Comparison of ENCODE assay signal across 1 cellular context in the genomic region with DNA sequence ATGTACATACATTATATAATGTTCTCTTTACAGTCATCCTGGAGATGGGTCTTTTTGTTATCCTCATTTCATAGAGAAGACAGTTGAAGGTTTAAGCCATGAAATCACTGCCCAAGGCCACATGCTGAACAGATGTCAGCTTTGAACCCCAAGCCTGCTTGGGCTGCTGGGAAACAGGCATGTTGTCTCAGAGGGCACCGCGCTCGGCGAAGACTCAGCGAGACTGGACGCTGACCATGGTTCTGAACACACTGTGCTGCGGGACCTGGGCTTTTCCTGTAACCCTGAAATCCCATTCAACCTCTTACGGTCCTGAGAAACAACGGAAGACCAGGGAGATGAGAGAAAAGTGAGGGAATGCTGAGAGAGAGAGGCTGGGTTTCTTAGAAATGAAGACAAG.
TF ChIP-seq lines count a peak whose summit lies in the region.

No MANE protein-coding gene starts in this region.

TF ChIP-seq in HepG2, 621 proteins besides CTCF, POLR2A, EP300 and RAD21 (continued from another document and continues in another):
- TF ChIP-seq, protein P1, sequence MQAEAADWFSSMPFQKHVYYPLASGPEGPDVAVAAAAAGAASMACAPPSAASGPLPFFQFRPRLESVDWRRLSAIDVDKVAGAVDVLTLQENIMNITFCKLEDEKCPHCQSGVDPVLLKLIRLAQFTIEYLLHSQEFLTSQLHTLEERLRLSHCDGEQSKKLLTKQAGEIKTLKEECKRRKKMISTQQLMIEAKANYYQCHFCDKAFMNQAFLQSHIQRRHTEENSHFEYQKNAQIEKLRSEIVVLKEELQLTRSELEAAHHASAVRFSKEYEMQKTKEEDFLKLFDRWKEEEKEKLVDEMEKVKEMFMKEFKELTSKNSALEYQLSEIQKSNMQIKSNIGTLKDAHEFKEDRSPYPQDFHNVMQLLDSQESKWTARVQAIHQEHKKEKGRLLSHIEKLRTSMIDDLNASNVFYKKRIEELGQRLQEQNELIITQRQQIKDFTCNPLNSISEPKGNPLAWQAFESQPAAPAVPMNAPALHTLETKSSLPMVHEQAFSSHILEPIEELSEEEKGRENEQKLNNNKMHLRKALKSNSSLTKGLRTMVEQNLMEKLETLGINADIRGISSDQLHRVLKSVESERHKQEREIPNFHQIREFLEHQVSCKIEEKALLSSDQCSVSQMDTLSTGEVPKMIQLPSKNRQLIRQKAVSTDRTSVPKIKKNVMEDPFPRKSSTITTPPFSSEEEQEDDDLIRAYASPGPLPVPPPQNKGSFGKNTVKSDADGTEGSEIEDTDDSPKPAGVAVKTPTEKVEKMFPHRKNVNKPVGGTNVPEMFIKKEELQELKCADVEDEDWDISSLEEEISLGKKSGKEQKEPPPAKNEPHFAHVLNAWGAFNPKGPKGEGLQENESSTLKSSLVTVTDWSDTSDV (CRISPR knock-in tag; IDR thresholded peaks at IDR 0.05): no peak
- no peak for TF ChIP-seq HNRNPLL (IDR thresholded peaks at IDR 0.05; ENCODE audit: low read depth, low read length, poor library complexity, severe bottlenecking)
- peak; percentile 60; the same call in 1 of the 2 replicates for TF ChIP-seq ZNF563 (CRISPR knock-in tag; IDR thresholded peaks at IDR 0.05)
- TF ChIP-seq, protein P2, sequence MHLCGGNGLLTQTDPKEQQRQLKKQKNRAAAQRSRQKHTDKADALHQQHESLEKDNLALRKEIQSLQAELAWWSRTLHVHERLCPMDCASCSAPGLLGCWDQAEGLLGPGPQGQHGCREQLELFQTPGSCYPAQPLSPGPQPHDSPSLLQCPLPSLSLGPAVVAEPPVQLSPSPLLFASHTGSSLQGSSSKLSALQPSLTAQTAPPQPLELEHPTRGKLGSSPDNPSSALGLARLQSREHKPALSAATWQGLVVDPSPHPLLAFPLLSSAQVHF (CRISPR knock-in tag; IDR thresholded peaks at IDR 0.05): no peak
- no peak for TF ChIP-seq PLRG1 (conservative IDR thresholded peaks at IDR 0.05)
- TF ChIP-seq ZNF180 (CRISPR knock-in tag; IDR thresholded peaks at IDR 0.05; ENCODE audit: borderline replicate concordance, low read depth): no peak
- peak; percentile 83; the same call in 1 of the 2 replicates for TF ChIP-seq ZNF256 (CRISPR knock-in tag; conservative IDR thresholded peaks at IDR 0.05)
- TF ChIP-seq, protein P3, sequence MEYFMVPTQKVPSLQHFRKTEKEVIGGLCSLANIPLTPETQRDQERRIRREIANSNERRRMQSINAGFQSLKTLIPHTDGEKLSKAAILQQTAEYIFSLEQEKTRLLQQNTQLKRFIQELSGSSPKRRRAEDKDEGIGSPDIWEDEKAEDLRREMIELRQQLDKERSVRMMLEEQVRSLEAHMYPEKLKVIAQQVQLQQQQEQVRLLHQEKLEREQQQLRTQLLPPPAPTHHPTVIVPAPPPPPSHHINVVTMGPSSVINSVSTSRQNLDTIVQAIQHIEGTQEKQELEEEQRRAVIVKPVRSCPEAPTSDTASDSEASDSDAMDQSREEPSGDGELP (IDR thresholded peaks at IDR 0.05; ENCODE audit: borderline replicate concordance, low read depth): no peak
- peak; percentile 71; the same call in 1 of the 2 replicates for TF ChIP-seq GPN1 (CRISPR knock-in tag; IDR thresholded peaks at IDR 0.05; ENCODE audit: borderline replicate concordance)
- TF ChIP-seq ZNF510 (CRISPR knock-in tag; IDR thresholded peaks at IDR 0.05; ENCODE audit: low read depth): no peak
- TF ChIP-seq TP53 (CRISPR knock-in tag; conservative IDR thresholded peaks at IDR 0.05): no peak
- no peak for TF ChIP-seq ESRRA (CRISPR knock-in tag; IDR thresholded peaks at IDR 0.05; ENCODE audit: low read depth)
- no peak for TF ChIP-seq ZNF121 (CRISPR knock-in tag; IDR thresholded peaks at IDR 0.05)
- no peak for TF ChIP-seq SIX1 (CRISPR knock-in tag; IDR thresholded peaks at IDR 0.05; ENCODE audit: borderline replicate concordance)
- no peak for TF ChIP-seq ATF1 (CRISPR knock-in tag; IDR thresholded peaks at IDR 0.05)
- TF ChIP-seq NR2F6 (IDR thresholded peaks at IDR 0.05): no peak
- TF ChIP-seq NR2F6 (CRISPR knock-in tag; IDR thresholded peaks at IDR 0.05): peak; percentile 46; the same call in 1 of the 2 replicates
- no peak for TF ChIP-seq ZNF292 (CRISPR knock-in tag; IDR thresholded peaks at IDR 0.05; ENCODE audit: borderline replicate concordance, low read depth)
- TF ChIP-seq RFX3 (CRISPR knock-in tag; IDR thresholded peaks at IDR 0.05): no peak
- 0 out of 2 replicates have a peak, but pooled peaks have one; percentile 43 for TF ChIP-seq ZNF12 (CRISPR knock-in tag; IDR thresholded peaks at IDR 0.05)
- no peak for TF ChIP-seq RAD51 (IDR thresholded peaks at IDR 0.05; ENCODE audit: borderline replicate concordance)
- peak; percentile 66; the same call in 1 of the 2 replicates for TF ChIP-seq ZMAT3 (CRISPR knock-in tag; conservative IDR thresholded peaks at IDR 0.05)
- peak; percentile 28; the same call in 1 of the 2 replicates for TF ChIP-seq ZMYM4 (CRISPR knock-in tag; IDR thresholded peaks at IDR 0.05)
- no peak for TF ChIP-seq ZNF432 (CRISPR knock-in tag; IDR thresholded peaks at IDR 0.05; ENCODE audit: borderline replicate concordance)
- TF ChIP-seq, protein P4, sequence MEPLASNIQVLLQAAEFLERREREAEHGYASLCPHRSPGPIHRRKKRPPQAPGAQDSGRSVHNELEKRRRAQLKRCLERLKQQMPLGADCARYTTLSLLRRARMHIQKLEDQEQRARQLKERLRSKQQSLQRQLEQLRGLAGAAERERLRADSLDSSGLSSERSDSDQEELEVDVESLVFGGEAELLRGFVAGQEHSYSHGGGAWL (CRISPR knock-in tag; IDR thresholded peaks at IDR 0.05): peak; percentile 88; the same call in 1 of the 2 replicates
- no peak for TF ChIP-seq PAX8 (CRISPR knock-in tag; IDR thresholded peaks at IDR 0.05; ENCODE audit: borderline replicate concordance)
- TF ChIP-seq ONECUT2 (CRISPR knock-in tag; IDR thresholded peaks at IDR 0.05): peak; percentile 44; the same call in 1 of the 2 replicates
- TF ChIP-seq, protein P5, sequence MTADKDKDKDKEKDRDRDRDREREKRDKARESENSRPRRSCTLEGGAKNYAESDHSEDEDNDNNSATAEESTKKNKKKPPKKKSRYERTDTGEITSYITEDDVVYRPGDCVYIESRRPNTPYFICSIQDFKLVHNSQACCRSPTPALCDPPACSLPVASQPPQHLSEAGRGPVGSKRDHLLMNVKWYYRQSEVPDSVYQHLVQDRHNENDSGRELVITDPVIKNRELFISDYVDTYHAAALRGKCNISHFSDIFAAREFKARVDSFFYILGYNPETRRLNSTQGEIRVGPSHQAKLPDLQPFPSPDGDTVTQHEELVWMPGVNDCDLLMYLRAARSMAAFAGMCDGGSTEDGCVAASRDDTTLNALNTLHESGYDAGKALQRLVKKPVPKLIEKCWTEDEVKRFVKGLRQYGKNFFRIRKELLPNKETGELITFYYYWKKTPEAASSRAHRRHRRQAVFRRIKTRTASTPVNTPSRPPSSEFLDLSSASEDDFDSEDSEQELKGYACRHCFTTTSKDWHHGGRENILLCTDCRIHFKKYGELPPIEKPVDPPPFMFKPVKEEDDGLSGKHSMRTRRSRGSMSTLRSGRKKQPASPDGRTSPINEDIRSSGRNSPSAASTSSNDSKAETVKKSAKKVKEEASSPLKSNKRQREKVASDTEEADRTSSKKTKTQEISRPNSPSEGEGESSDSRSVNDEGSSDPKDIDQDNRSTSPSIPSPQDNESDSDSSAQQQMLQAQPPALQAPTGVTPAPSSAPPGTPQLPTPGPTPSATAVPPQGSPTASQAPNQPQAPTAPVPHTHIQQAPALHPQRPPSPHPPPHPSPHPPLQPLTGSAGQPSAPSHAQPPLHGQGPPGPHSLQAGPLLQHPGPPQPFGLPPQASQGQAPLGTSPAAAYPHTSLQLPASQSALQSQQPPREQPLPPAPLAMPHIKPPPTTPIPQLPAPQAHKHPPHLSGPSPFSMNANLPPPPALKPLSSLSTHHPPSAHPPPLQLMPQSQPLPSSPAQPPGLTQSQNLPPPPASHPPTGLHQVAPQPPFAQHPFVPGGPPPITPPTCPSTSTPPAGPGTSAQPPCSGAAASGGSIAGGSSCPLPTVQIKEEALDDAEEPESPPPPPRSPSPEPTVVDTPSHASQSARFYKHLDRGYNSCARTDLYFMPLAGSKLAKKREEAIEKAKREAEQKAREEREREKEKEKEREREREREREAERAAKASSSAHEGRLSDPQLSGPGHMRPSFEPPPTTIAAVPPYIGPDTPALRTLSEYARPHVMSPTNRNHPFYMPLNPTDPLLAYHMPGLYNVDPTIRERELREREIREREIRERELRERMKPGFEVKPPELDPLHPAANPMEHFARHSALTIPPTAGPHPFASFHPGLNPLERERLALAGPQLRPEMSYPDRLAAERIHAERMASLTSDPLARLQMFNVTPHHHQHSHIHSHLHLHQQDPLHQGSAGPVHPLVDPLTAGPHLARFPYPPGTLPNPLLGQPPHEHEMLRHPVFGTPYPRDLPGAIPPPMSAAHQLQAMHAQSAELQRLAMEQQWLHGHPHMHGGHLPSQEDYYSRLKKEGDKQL (CRISPR knock-in tag; IDR thresholded peaks at IDR 0.05; ENCODE audit: low read depth): no peak
- TF ChIP-seq, protein P6, sequence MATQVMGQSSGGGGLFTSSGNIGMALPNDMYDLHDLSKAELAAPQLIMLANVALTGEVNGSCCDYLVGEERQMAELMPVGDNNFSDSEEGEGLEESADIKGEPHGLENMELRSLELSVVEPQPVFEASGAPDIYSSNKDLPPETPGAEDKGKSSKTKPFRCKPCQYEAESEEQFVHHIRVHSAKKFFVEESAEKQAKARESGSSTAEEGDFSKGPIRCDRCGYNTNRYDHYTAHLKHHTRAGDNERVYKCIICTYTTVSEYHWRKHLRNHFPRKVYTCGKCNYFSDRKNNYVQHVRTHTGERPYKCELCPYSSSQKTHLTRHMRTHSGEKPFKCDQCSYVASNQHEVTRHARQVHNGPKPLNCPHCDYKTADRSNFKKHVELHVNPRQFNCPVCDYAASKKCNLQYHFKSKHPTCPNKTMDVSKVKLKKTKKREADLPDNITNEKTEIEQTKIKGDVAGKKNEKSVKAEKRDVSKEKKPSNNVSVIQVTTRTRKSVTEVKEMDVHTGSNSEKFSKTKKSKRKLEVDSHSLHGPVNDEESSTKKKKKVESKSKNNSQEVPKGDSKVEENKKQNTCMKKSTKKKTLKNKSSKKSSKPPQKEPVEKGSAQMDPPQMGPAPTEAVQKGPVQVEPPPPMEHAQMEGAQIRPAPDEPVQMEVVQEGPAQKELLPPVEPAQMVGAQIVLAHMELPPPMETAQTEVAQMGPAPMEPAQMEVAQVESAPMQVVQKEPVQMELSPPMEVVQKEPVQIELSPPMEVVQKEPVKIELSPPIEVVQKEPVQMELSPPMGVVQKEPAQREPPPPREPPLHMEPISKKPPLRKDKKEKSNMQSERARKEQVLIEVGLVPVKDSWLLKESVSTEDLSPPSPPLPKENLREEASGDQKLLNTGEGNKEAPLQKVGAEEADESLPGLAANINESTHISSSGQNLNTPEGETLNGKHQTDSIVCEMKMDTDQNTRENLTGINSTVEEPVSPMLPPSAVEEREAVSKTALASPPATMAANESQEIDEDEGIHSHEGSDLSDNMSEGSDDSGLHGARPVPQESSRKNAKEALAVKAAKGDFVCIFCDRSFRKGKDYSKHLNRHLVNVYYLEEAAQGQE (IDR thresholded peaks at IDR 0.05; ENCODE audit: borderline replicate concordance in 1 of 2, low read depth in 1 of 2, low read length in 2 of 2): peak; percentile 99
- TF ChIP-seq, protein P7, sequence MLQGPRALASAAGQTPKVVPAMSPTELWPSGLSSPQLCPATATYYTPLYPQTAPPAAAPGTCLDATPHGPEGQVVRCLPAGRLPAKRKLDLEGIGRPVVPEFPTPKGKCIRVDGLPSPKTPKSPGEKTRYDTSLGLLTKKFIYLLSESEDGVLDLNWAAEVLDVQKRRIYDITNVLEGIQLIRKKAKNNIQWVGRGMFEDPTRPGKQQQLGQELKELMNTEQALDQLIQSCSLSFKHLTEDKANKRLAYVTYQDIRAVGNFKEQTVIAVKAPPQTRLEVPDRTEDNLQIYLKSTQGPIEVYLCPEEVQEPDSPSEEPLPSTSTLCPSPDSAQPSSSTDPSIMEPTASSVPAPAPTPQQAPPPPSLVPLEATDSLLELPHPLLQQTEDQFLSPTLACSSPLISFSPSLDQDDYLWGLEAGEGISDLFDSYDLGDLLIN (CRISPR knock-in tag; IDR thresholded peaks at IDR 0.05; ENCODE audit: borderline replicate concordance): peak; percentile 54; the same call in 1 of the 2 replicates
- TF ChIP-seq JUNB (CRISPR knock-in tag; IDR thresholded peaks at IDR 0.05; ENCODE audit: borderline replicate concordance): no peak
- TF ChIP-seq ZNF33A (CRISPR knock-in tag; IDR thresholded peaks at IDR 0.05; ENCODE audit: borderline replicate concordance): no peak
- TF ChIP-seq ISX (CRISPR knock-in tag; conservative IDR thresholded peaks at IDR 0.05): peak; percentile 84; the same call in 1 of the 2 replicates
- TF ChIP-seq NAIF1 (CRISPR knock-in tag; IDR thresholded peaks at IDR 0.05; ENCODE audit: borderline replicate concordance): no peak
- TF ChIP-seq ZNF382 (CRISPR knock-in tag; IDR thresholded peaks at IDR 0.05; ENCODE audit: borderline replicate concordance): no peak
- no peak for TF ChIP-seq ZNF329 (CRISPR knock-in tag; IDR thresholded peaks at IDR 0.05; ENCODE audit: low read depth)
- TF ChIP-seq ZNF878 (CRISPR knock-in tag; IDR thresholded peaks at IDR 0.05): 0 out of 2 replicates have a peak, but pooled peaks have one; percentile 31
- no peak for TF ChIP-seq MZF1 (CRISPR knock-in tag; IDR thresholded peaks at IDR 0.05; ENCODE audit: borderline replicate concordance)
- TF ChIP-seq, protein P8, sequence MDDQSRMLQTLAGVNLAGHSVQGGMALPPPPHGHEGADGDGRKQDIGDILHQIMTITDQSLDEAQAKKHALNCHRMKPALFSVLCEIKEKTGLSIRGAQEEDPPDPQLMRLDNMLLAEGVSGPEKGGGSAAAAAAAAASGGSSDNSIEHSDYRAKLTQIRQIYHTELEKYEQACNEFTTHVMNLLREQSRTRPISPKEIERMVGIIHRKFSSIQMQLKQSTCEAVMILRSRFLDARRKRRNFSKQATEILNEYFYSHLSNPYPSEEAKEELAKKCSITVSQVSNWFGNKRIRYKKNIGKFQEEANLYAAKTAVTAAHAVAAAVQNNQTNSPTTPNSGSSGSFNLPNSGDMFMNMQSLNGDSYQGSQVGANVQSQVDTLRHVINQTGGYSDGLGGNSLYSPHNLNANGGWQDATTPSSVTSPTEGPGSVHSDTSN (CRISPR knock-in tag; IDR thresholded peaks at IDR 0.05; ENCODE audit: borderline replicate concordance): no peak; the same call in 1 of the 2 replicates
- TF ChIP-seq ZNF260 (CRISPR knock-in tag; IDR thresholded peaks at IDR 0.05; ENCODE audit: borderline replicate concordance, low read depth): no peak
- TF ChIP-seq SCMH1 (CRISPR knock-in tag; IDR thresholded peaks at IDR 0.05; ENCODE audit: borderline replicate concordance): no peak
- TF ChIP-seq HOXA5 (CRISPR knock-in tag; IDR thresholded peaks at IDR 0.05): peak; percentile 92
- TF ChIP-seq MXI1 (IDR thresholded peaks at IDR 0.05; ENCODE audit: borderline replicate concordance, low read depth, low read length): peak; percentile 68; the same call in 2 of the 3 replicates
- TF ChIP-seq ZNF253 (CRISPR knock-in tag; IDR thresholded peaks at IDR 0.05; ENCODE audit: borderline replicate concordance): no peak
- no peak for TF ChIP-seq TBL1XR1 (IDR thresholded peaks at IDR 0.05; ENCODE audit: borderline replicate concordance, low read length, partially characterized antibody)
- TF ChIP-seq U2AF1 (optimal IDR thresholded peaks at IDR 0.05; ENCODE audit: low read depth, low read length): no peak
- TF ChIP-seq, protein P9, sequence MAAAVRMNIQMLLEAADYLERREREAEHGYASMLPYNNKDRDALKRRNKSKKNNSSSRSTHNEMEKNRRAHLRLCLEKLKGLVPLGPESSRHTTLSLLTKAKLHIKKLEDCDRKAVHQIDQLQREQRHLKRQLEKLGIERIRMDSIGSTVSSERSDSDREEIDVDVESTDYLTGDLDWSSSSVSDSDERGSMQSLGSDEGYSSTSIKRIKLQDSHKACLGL (CRISPR knock-in tag; IDR thresholded peaks at IDR 0.05): 0 out of 2 replicates have a peak, but pooled peaks have one; percentile 27
- TF ChIP-seq ERF (CRISPR knock-in tag; IDR thresholded peaks at IDR 0.05): peak; percentile 89
